In the genomic region with DNA sequence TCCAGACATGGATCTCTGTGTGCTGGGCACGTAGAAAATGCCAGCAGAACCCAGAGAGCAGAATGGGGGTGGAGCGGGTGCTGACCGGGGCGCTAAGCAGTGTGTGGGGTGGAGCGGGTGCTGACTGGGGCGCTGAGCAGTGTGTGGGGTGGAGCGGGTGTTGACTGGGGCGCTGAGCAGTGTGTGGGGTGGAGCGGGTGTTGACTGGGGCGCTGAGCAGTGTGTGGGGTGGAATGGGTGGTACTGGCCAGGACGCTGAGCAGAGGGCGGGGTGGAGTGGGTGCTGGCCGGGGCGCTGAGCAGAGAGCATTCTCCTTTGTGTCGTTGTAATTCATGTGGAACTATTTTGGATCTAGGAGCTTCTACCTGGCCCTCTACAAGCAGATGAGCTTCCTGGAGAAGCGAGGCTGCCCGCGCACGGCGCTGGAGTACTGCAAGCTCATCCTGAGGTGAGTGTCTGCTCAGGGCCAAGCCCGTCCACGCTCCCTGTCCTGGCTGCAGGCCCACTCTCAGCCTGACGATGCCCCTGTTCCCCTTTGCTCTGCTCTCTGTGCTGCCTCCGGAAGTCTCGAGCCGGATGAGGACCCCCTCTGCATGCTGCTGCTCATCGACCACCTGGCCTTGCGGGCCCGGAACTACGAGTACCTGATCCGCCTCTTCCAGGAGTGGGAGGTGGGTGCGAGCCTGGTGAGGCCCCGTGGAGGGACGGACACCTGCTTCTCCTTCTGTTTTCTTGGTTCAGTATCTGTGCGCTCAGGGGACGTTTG, we compare ENCODE assay signal across 17 cellular contexts. TPM values are rescaled to one million over a fixed set of nuclear protein-coding genes. Genes with fewer than 3 reads are reported as not detected.
DNase-seq lines count a peak whose midpoint lies in the region; ATAC-seq and TF ChIP-seq lines count a peak whose summit lies in the region.
"Had no signal": no experiment of that assay in that cellular context is flagged by ENCODE, and none has a peak within 500 bp of the region (broad histone marks: within the 10 kb centered on the region; RNA-seq: fewer than 3 reads in every experiment).

No MANE protein-coding gene starts in this region.

- POLR2A ChIA-PET in CD4-positive, alpha-beta T cell (lab: Charles Lee), result interaction anchor here (1.6 kb wide), 1 partner anchor 25 kb away, joined by 5 read pairs; a partner anchor contains a TSS

- in situ Hi-C loops in ACHN (cut with HindIII; ENCODE audit: low pct_ligation_motif_present, low pct_unique_long_range_greater_than_20kb, low sequenced_read_pairs), result no loop called here

- H3K36me3 Mint-ChIP-seq in CD4-positive, alpha-beta T cell (ENCODE audit: low read depth), result peaks cover 74% of the 10 kb centered on the region
- H3K36me3 Mint-ChIP-seq in nephron progenitor cell (ENCODE audit: low read depth) (peaks cover 48% of the 10 kb centered on the region), HFFc6 (ENCODE audit: low read depth) (peaks cover 26% of the 10 kb centered on the region)

- H3K4me3 Mint-ChIP-seq in CD4-positive, alpha-beta T cell, result peak overlapping the region; percentile 7
- H3K4me3 Mint-ChIP-seq in nephron progenitor cell (no peak overlapping the region), HFFc6 (no peak overlapping the region)

- TF ChIP-seq CTCF in CD4-positive, alpha-beta T cell (IDR thresholded peaks at IDR 0.05), result no peak
- TF ChIP-seq CTCF in nephron progenitor cell (IDR thresholded peaks at IDR 0.05), result no peak
- no peak for TF ChIP-seq CTCF in HFFc6 (IDR thresholded peaks at IDR 0.05)

- no peaks in the 10 kb centered on the region for H3K27me3 ChIP-seq in CD4-positive, alpha-beta T cell (ENCODE audit: control insufficient read depth, insufficient read depth, low read length)
- H3K27me3 ChIP-seq: BLaER1 treated with 17β-estradiol and CSF1 and Interleukin-3, amounts not matched to agents 10 nM and 100 nM had no signal

- H3K27me3 Mint-ChIP-seq in CD4-positive, alpha-beta T cell, result no peaks in the 10 kb centered on the region
- no peaks in the 10 kb centered on the region for H3K27me3 Mint-ChIP-seq in nephron progenitor cell (ENCODE audit: low read depth, poor library complexity)
- H3K27me3 Mint-ChIP-seq in HFFc6 (ENCODE audit: insufficient read depth), result peaks cover 11% of the 10 kb centered on the region

- no peaks in the 10 kb centered on the region for H3K4me1 Mint-ChIP-seq in CD4-positive, alpha-beta T cell (ENCODE audit: low read depth)
- no peaks in the 10 kb centered on the region for H3K4me1 Mint-ChIP-seq in nephron progenitor cell
- H3K4me1 Mint-ChIP-seq in HFFc6 (ENCODE audit: low read depth), result peaks cover 9% of the 10 kb centered on the region

- no peaks in the 10 kb centered on the region for H3K9me3 ChIP-seq in CD4-positive, alpha-beta T cell (ENCODE audit: control insufficient read depth, low read length)
- H3K9me3 ChIP-seq: BLaER1 treated with 17β-estradiol and CSF1 and Interleukin-3, amounts not matched to agents 10 nM and 100 nM; SK-N-SH had no signal

- DNase-seq in CD4-positive, alpha-beta T cell, result no peak
- DNase-seq in HT-29 (ENCODE audit: low spot score) (peak; percentile 70), nephron progenitor cell (no peak), NCI-H2171 (lab: John Stamatoyannopoulos, UW) (no peak), ACHN (no peak), HFFc6 (no peak)
- DNase-seq: GDM1, KG1, NCI-H1436 treated with DMSO at 0.1 percent for 48 hours, NCI-H2029 treated with DMSO at 0.1 percent for 48 hours, NCI-H524, SHP77, SK-N-SH had no signal

- H3K27ac ChIP-seq in CD4-positive, alpha-beta T cell (ENCODE audit: low read depth, low read length), result no peak overlapping the region
- H3K27ac ChIP-seq: BLaER1 treated with 17β-estradiol and CSF1 and Interleukin-3, amounts not matched to agents 10 nM and 100 nM had no signal

- no peaks in the 10 kb centered on the region for H3K9me3 Mint-ChIP-seq in CD4-positive, alpha-beta T cell
- H3K9me3 Mint-ChIP-seq in nephron progenitor cell (no peaks in the 10 kb centered on the region), HFFc6 (no peaks in the 10 kb centered on the region)

- no peak for ATAC-seq in CD4-positive, alpha-beta T cell (ENCODE audit: poor library complexity)
- peak; percentile 85 for ATAC-seq in esophagus mucosa
- no peak for ATAC-seq in HG02763 (IDR thresholded peaks at IDR 0.05; ENCODE audit: unreplicated experiment)
- ATAC-seq: GM12878 had no signal

- H3K27ac Mint-ChIP-seq in CD4-positive, alpha-beta T cell, result no peak overlapping the region
- H3K27ac Mint-ChIP-seq in nephron progenitor cell (peak overlapping the region; percentile 84), HFFc6 (no peak overlapping the region; the same call in 1 of the 2 replicates)

- intact Hi-C loops in CD4-positive, alpha-beta T cell (cut with DNase I, micrococcal nuclease), result no loop called here

- CTCF ChIA-PET in CD4-positive, alpha-beta T cell (lab: Charles Lee), result no interaction called here

RNA-seq across cellular contexts. Expression of a gene that starts 20.3 kb away (rescaled TPM):
- total RNA-seq in CD4-positive, alpha-beta T cell, result 1 to 10 TPM; 6.7 to 6.9 TPM
- 5.2 and 5.3 TPM in 2 replicates for total RNA-seq in HT-29 (2014; rRNA removed; shearing (Covaris generic))
- 1.6 TPM for total RNA-seq in esophagus mucosa
- total RNA-seq in HFFc6 (2021; fragmentation: NEBNext Ultra II Directional; extraction: Animal tissue kit (Norgen Biotek cat#: 25700)), result 1 to 10 TPM; 2.1 to 3.2 (median 3.0) TPM

RNA-seq across cellular contexts. Expression of a gene that starts 24.8 kb away (rescaled TPM):
- under 1 TPM; 0.78 to 0.88 TPM for total RNA-seq in CD4-positive, alpha-beta T cell
- total RNA-seq in HT-29 (2014; rRNA removed; shearing (Covaris generic)), result 8.7 and 8.8 TPM in 2 replicates
- 22.0 TPM for total RNA-seq in esophagus mucosa
- total RNA-seq in HFFc6 (2021; fragmentation: NEBNext Ultra II Directional; extraction: Animal tissue kit (Norgen Biotek cat#: 25700)), result 100 to 1,000 TPM; 147 to 212 (median 164) TPM

RNA-seq across cellular contexts. Expression of a gene that starts 25.0 kb away (rescaled TPM):
- total RNA-seq in CD4-positive, alpha-beta T cell, result 100 to 1,000 TPM; 306 to 307 TPM
- total RNA-seq in HT-29 (2014; rRNA removed; shearing (Covaris generic)), result 136 and 161 TPM in 2 replicates
- 99.2 TPM for total RNA-seq in esophagus mucosa
- 100 to 1,000 TPM; 157 to 202 (median 170) TPM for total RNA-seq in HFFc6 (2021; fragmentation: NEBNext Ultra II Directional; extraction: Animal tissue kit (Norgen Biotek cat#: 25700))

RNA-seq across cellular contexts. Expression of a gene that starts 50.2 kb away (rescaled TPM):
- 10 to 100 TPM; 30.7 to 36.3 TPM for total RNA-seq in CD4-positive, alpha-beta T cell
- total RNA-seq in HT-29 (2014; rRNA removed; shearing (Covaris generic)), result 207 and 227 TPM in 2 replicates
- total RNA-seq in esophagus mucosa, result 29.9 TPM
- 10 to 100 TPM; 59.6 to 69.2 (median 65.9) TPM for total RNA-seq in HFFc6 (2021; fragmentation: NEBNext Ultra II Directional; extraction: Animal tissue kit (Norgen Biotek cat#: 25700))
